8 cellular contexts compared by ENCODE assay signal in the genomic region with DNA sequence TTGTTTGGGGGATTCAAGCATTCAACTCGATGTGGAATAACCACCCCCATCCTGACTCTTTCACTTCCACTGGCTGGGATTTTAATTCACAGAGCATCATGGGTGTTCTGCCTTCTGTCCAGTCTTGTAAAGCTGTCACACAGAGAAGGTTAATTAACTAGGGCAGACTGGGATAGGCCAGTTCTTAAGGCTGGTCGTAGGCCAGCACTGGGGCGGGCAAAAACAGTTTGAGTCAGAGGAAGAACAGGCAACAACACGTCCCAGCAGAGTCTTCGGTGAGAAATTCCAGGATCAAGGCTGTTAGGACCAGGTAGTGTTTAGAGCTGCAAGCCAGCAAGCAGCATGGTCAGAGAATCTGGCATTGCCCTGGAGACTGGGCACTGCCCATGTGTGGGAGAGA. TPM values are rescaled to one million over a fixed set of nuclear protein-coding genes. Genes with fewer than 3 reads are reported as not detected.
DNase-seq lines count a peak whose midpoint lies in the region; ATAC-seq and TF ChIP-seq lines count a peak whose summit lies in the region.

No MANE protein-coding gene starts in this region.

- CTCF ChIA-PET in RWPE1 (lab: Yijun Ruan, JAX): interaction anchor here (0.5 kb wide), 1 partner anchor 223 kb away, joined by 4 read pairs; no protein-coding TSS in a partner anchor

- H3K27me3 ChIP-seq in upper lobe of right lung: peaks cover 6% of the 10 kb centered on the region

- no peaks in the 10 kb centered on the region for H3K9me3 ChIP-seq in mucosa of descending colon
- no peaks in the 10 kb centered on the region for H3K9me3 ChIP-seq in upper lobe of right lung

- DNase-seq in AG09309 (ENCODE audit: low read depth): peak; percentile 21
- DNase-seq in RWPE1 (ENCODE audit: low spot score): peak; percentile 93
- peak in 1 of 3 donors; percentile 45 for DNase-seq in mucosa of descending colon
- DNase-seq in DMS79 treated with DMSO at 0.1 percent for 48 hours (lab: John Stamatoyannopoulos, UW): no peak
- no peak for DNase-seq in NCI-H446 treated with DMSO at 0.1 percent for 48 hours (lab: John Stamatoyannopoulos, UW)
- DNase-seq in upper lobe of right lung: no peak

- intact Hi-C loops in mucosa of descending colon (cut with DNase I, micrococcal nuclease): loop anchor here in 1 of 2 donors (10.0 kb wide), 1 partner anchor 162 kb away; no protein-coding TSS in a partner anchor
- intact Hi-C loops in upper lobe of right lung (cut with DNase I): loop anchor here (10.0 kb wide), 1 partner anchor 262 kb away; no protein-coding TSS in a partner anchor

- H3K27ac ChIP-seq in RWPE1 (peak overlapping the region; percentile 80), upper lobe of right lung (no peak overlapping the region)

- ATAC-seq in esophagus mucosa (peak; percentile 89), mucosa of descending colon (peak; percentile 4), HG03521 (IDR thresholded peaks at IDR 0.05; ENCODE audit: unreplicated experiment) (no peak), upper lobe of right lung (no peak)

- no peak for TF ChIP-seq CTCF in AG09309 (IDR thresholded peaks at IDR 0.05; ENCODE audit: control insufficient read depth, insufficient read depth, low read depth, low read length, missing control alignments)
- TF ChIP-seq CTCF in RWPE1 (conservative IDR thresholded peaks at IDR 0.05; ENCODE audit: low read depth): no peak
- TF ChIP-seq CTCF in mucosa of descending colon (IDR thresholded peaks at IDR 0.05): no peak
- TF ChIP-seq CTCF in upper lobe of right lung (IDR thresholded peaks at IDR 0.05): no peak

- POLR2A ChIA-PET in RWPE1 (lab: Yijun Ruan, JAX; ENCODE audit: low non-redundant PET): no interaction called here

- H3K4me1 ChIP-seq in mucosa of descending colon (ENCODE audit: low read depth): peaks cover 11% of the 10 kb centered on the region
- peaks cover 4% of the 10 kb centered on the region for H3K4me1 ChIP-seq in upper lobe of right lung

- H3K4me3 ChIP-seq in AG09309 (ENCODE audit: control insufficient read depth, low read depth, low read length) (no peak overlapping the region), mucosa of descending colon (no peak overlapping the region), upper lobe of right lung (no peak overlapping the region)

- H3K36me3 ChIP-seq in mucosa of descending colon (ENCODE audit: low read depth) (no peaks in the 10 kb centered on the region), upper lobe of right lung (no peaks in the 10 kb centered on the region)

RNA-seq across cellular contexts. Expression of gene RNF152, which starts 4.0 kb away (rescaled TPM):
- 7.7 TPM for total RNA-seq in esophagus mucosa
- 10 to 100 TPM; 61.0 to 99.8 (median 98.0) TPM for total RNA-seq in mucosa of descending colon
- total RNA-seq in upper lobe of right lung: 21.2 TPM

Comparison
In these comparisons a context has a peak if more than half of its experiments do, and no peak if none do; other contexts are left out.
1. DNase-seq: peak in AG09309 (single experiment) and RWPE1 (single experiment); none in DMS79 treated with DMSO at 0.1 percent for 48 hours (single experiment), NCI-H446 treated with DMSO at 0.1 percent for 48 hours (single experiment) and upper lobe of right lung (single experiment).
2. ATAC-seq: peak in esophagus mucosa (single experiment) and mucosa of descending colon (single experiment); none in HG03521 (single experiment) and upper lobe of right lung (single experiment).